Comparison of ENCODE assay signal across 8 cellular contexts in genomic region chr19:34134190-34135032, GRCh38. TPM values are rescaled to one million over a fixed set of nuclear protein-coding genes. Genes with fewer than 3 reads are reported as not detected.
DNase-seq lines count a peak whose midpoint lies in the region; ATAC-seq, FAIRE-seq and TF ChIP-seq lines count a peak whose summit lies in the region.

No MANE protein-coding gene starts in this region.

- H3K9ac ChIP-seq in OCI-LY3 (ENCODE audit: low read length), result peak overlapping the region; percentile 93

- 0 out of 2 replicates have a peak, but pooled peaks cover 6% of the 10 kb centered on the region for H3K4me1 ChIP-seq in OCI-LY3 (ENCODE audit: low read length)

- H4K20me1 ChIP-seq in OCI-LY3 (ENCODE audit: insufficient read depth, low read length), result no peaks in the 10 kb centered on the region

- peaks cover 3% of the 10 kb centered on the region; the same call in 1 of the 2 replicates for H3K27me3 ChIP-seq in OCI-LY3 (ENCODE audit: low read depth, low read length)

- ATAC-seq in GM21390 (IDR thresholded peaks at IDR 0.05; ENCODE audit: unreplicated experiment), result peak; percentile 92

- DNase-seq in D721Med (ENCODE audit: insufficient read length, low spot score) (peak; percentile 91), HTR-8/SVneo (ENCODE audit: insufficient read length, low spot score) (peak; percentile 93), activated T-cell treated with anti-CD3 and anti-CD28 coated beads for 4 hours (peak; percentile 85), epithelial cell of prostate (ENCODE audit: low read depth, low spot score) (peak; percentile 18), mucosa of gallbladder (ENCODE audit: low spot score) (peak; percentile 82)
- DNase-seq in stimulated activated CD8-positive, alpha-beta memory T cell treated with anti-CD3 and anti-CD28 coated beads, Interleukin-4, amount 100 ng/mL, for 24 hours (ENCODE audit: low read depth), result peak; percentile 92

- H3K27ac ChIP-seq in OCI-LY3 (ENCODE audit: low read length) (peak overlapping the region; percentile 56), epithelial cell of prostate (peak overlapping the region; percentile 68)

- no peaks in the 10 kb centered on the region for H3K9me3 ChIP-seq in OCI-LY3 (ENCODE audit: insufficient read depth, low read length)

- no peaks in the 10 kb centered on the region for H3K36me3 ChIP-seq in OCI-LY3 (replicated peaks; ENCODE audit: low read depth, low read length)

- TF ChIP-seq CTCF in D721Med (IDR thresholded peaks at IDR 0.05; ENCODE audit: insufficient read depth, missing control alignments) (no peak), OCI-LY3 (IDR thresholded peaks at IDR 0.05; ENCODE audit: low read depth, low read length) (no peak)

- H3K79me2 ChIP-seq in OCI-LY3 (ENCODE audit: low read length), result no peaks in the 10 kb centered on the region

- FAIRE-seq in D721Med (lab: Jason Lieb, UNC), result no peak
- peak; percentile 86 for FAIRE-seq in HTR-8/SVneo (lab: Jason Lieb, UNC)

- H3K4me2 ChIP-seq in OCI-LY3 (ENCODE audit: low read length), result peak overlapping the region; percentile 67

- peak overlapping the region; percentile 89 for H3K4me3 ChIP-seq in OCI-LY3 (ENCODE audit: low read length)

- peak overlapping the region; percentile 97 for H2AFZ ChIP-seq in OCI-LY3 (ENCODE audit: low read depth, low read length)

RNA-seq across cellular contexts. Expression of gene LSM14A, which starts 37.9 kb away (rescaled TPM):
- 91.3 TPM for total RNA-seq in mucosa of gallbladder

Comparison
In these comparisons a context has a peak if more than half of its experiments do, and no peak if none do; other contexts are left out.
1. Peak in every context shown above with its lines: DNase-seq, ATAC-seq, H3K4me3 ChIP-seq and H3K27ac ChIP-seq.
2. DNase-seq: peak in every context shown above with its lines; median percentile 93 in HTR-8/SVneo; 92 in stimulated activated CD8-positive, alpha-beta memory T cell treated with anti-CD3 and anti-CD28 coated beads, Interleukin-4, amount 100 ng/mL, for 24 hours; 91 in D721Med; 85 in activated T-cell treated with anti-CD3 and anti-CD28 coated beads for 4 hours; 82 in mucosa of gallbladder; 18 in epithelial cell of prostate.